Comparison of ENCODE assay signal across 8 cellular contexts in the genomic region with DNA sequence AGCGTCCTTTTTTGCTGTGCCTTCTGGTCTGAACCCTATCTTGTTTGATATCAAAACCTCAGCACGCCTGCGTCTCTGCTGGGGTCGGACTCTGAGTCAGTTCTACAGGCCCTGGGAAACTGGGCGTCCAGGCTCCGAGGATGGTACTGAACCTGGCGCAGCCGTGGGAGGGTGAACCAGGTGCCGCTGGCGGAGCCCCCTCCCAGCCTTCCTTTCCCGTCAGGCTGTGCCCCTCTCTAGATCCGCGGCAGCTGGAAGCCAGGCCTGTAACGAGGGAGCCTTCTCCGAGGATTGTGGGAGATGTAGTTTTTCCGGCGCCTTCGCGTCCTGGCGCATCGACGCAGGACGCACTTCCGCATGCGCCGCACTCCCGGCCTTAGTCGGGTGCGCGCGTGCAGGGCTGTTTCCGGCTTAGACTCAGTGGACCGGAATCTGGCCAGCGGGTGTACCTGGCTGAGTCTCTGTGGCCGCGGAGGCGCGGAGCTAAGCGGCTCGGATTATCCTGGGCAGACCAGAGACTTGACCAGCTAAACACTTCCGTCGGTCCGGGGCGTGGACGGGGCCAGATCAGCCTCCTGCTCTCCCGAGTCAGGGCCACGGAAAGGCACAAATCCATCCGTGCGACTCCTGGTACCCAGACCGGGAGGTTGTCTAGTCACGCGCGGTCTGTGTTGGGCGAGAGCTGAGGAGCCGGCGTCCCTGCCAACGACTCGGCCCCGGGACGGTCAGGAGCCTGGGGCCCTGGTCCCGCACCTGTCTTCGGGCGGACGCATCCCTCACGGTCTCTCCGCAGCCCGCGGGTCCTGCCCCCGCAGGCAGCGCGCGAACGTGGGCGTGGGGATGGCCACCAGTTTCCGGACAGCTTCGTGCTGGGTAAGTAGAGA. TPM values are rescaled to one million over a fixed set of nuclear protein-coding genes. Genes with fewer than 3 reads are reported as not detected.
DNase-seq lines count a peak whose midpoint lies in the region; ATAC-seq, FAIRE-seq and TF ChIP-seq lines count a peak whose summit lies in the region.

ZNF26 (plus strand) TSS at position 367 of the 884 bp plus-strand sequence; CDS start at position 841, 474 bp downstream.

- H3K27ac ChIP-seq in 22Rv1 = peak within 1 kb of the TSS; percentile 75
- peak within 1 kb of the TSS; percentile 65 to 89 (median 78) for H3K27ac ChIP-seq in body of pancreas
- H3K27ac ChIP-seq in sigmoid colon = peak within 1 kb of the TSS; percentile 81 to 90 (median 86)

- peak in 2 of 4 donors; percentile 40 to 54 for TF ChIP-seq EP300 in sigmoid colon (IDR thresholded peaks at IDR 0.05)

- ATAC-seq in GM18520 (IDR thresholded peaks at IDR 0.05; ENCODE audit: unreplicated experiment) = peak; percentile 98
- ATAC-seq in HG03064 (IDR thresholded peaks at IDR 0.05; ENCODE audit: low read depth, unreplicated experiment) = peak; percentile 98
- peak; percentile 100 for ATAC-seq in body of pancreas

- H3K36me3 ChIP-seq in body of pancreas (replicated peaks in 1 of 2; ENCODE audit: insufficient read depth in 1 of 2, low read depth in 2 of 2) = no peaks in the 10 kb centered on the region
- peaks cover 0 to 31% (median 2%) of the 10 kb centered on the region in 4 donors for H3K36me3 ChIP-seq in sigmoid colon

- no peaks in the 10 kb centered on the region for H3K9me3 ChIP-seq in body of pancreas
- peaks cover 0 to 8% (median 3%) of the 10 kb centered on the region in 4 donors for H3K9me3 ChIP-seq in sigmoid colon

- H3K4me3 ChIP-seq in body of pancreas (peak within 1 kb of the TSS; percentile 42 to 94), sigmoid colon (peak within 1 kb of the TSS; percentile 68 to 87 (median 82))

- peak; percentile 40 to 80 (median 75) for TF ChIP-seq POLR2A in body of pancreas (IDR thresholded peaks at IDR 0.05)
- peak in 1 of 2 donors; percentile 47 for TF ChIP-seq POLR2A in sigmoid colon (IDR thresholded peaks at IDR 0.05)

- H3K27me3 ChIP-seq in body of pancreas (no peaks in the 10 kb centered on the region), sigmoid colon (no peaks in the 10 kb centered on the region)

- DNase-seq in NCI-H2107 treated with DMSO at 0.1 percent for 48 hours (lab: John Stamatoyannopoulos, UW; ENCODE audit: unreplicated experiment) = peak; percentile 76
- peak; percentile 91 to 94 (median 92) for DNase-seq in body of pancreas
- DNase-seq in iPS DF 4.7 (ENCODE audit: extremely low read depth, low spot score) = peak; percentile 96
- DNase-seq in sigmoid colon = peak; percentile 94

- WGBS in body of pancreas, 2 donors = 1 to 8% methylated on average over 6 to 76 of the region's 76 CpGs
- WGBS in sigmoid colon, 2 donors = 0 to 1% methylated on average over 76 of the region's 76 CpGs

- TF ChIP-seq CTCF in 22Rv1 (IDR thresholded peaks at IDR 0.05) (no peak), body of pancreas (IDR thresholded peaks at IDR 0.05) (no peak), sigmoid colon (IDR thresholded peaks at IDR 0.05) (no peak)

- peak; percentile 57 for FAIRE-seq in TTC549 (lab: Jason Lieb, UNC)

- peaks cover 18% of the 10 kb centered on the region for H3K4me1 ChIP-seq in body of pancreas
- H3K4me1 ChIP-seq in sigmoid colon = peaks cover 0 to 18% (median 15%) of the 10 kb centered on the region in 4 donors

- intact Hi-C loops in body of pancreas (cut with DNase I) (no loop called here), sigmoid colon (cut with DNase I) (loop anchor here (1.0 to 2.0 kb wide), 5 partner anchors 29 to 195 kb away; partner anchors contain the start of genes ZNF10, ZNF140, ZNF268 and ZNF605)

RNA-seq across cellular contexts. Expression of gene ZNF26, which starts in this region (rescaled TPM):
- total RNA-seq in body of pancreas (1 to 10 TPM; 7.5 to 8.6 TPM), sigmoid colon (10 to 100 TPM in 1 of 4 donors, 1 to 10 TPM in 3; 7.9 to 10.8 (median 9.2) TPM)
- 1 to 10 TPM in 2 of 3 donors, under 1 TPM in 1; 0.69 to 5.5 (median 1.8) TPM for polyA plus RNA-seq in sigmoid colon

Comparison
In these comparisons a context has a peak if more than half of its experiments do, and no peak if none do; other contexts are left out.
1. Peak in every context shown above with its lines: DNase-seq, ATAC-seq, H3K4me3 ChIP-seq and H3K27ac ChIP-seq.